In genomic region chr17:62891659-62892058, GRCh38 we compare ENCODE assay signal across 1 cellular context.
TF ChIP-seq lines count a peak whose summit lies in the region.

No MANE protein-coding gene starts in this region.

TF ChIP-seq in WTC11, 78 proteins besides CTCF, POLR2A, EP300 and RAD21 (continued from another document):
- TF ChIP-seq HMGXB4 (CRISPR knock-in tag; IDR thresholded peaks at IDR 0.05) (no peak), EMX1 (CRISPR knock-in tag; IDR thresholded peaks at IDR 0.05) (no peak), ATF2 (CRISPR knock-in tag; IDR thresholded peaks at IDR 0.05; ENCODE audit: borderline replicate concordance, low read depth) (no peak), TCF7 (CRISPR knock-in tag; IDR thresholded peaks at IDR 0.05; ENCODE audit: low read depth) (no peak), ATF3 (CRISPR knock-in tag; conservative IDR thresholded peaks at IDR 0.05) (no peak), ZBTB43 (CRISPR knock-in tag; IDR thresholded peaks at IDR 0.05) (no peak), ELF4 (CRISPR knock-in tag; IDR thresholded peaks at IDR 0.05; ENCODE audit: low read depth) (no peak)
